In genomic region chr18:74251297-74252031, GRCh38 we compare ENCODE assay signal across 1 cellular context.
TF ChIP-seq lines count a peak whose summit lies in the region.

No MANE protein-coding gene starts in this region.

TF ChIP-seq in HepG2, 621 proteins besides CTCF, POLR2A, EP300 and RAD21 (continued from another document and continues in another):
- no peak for TF ChIP-seq ZSCAN22 (CRISPR knock-in tag; IDR thresholded peaks at IDR 0.05)
- TF ChIP-seq CEBPB (IDR thresholded peaks at IDR 0.05; ENCODE audit: borderline replicate concordance, low read depth, low read length): peak; percentile 54; the same call in 1 of the 2 replicates
- no peak for TF ChIP-seq TFDP2 (CRISPR knock-in tag; IDR thresholded peaks at IDR 0.05)
- TF ChIP-seq ZFP37 (CRISPR knock-in tag; IDR thresholded peaks at IDR 0.05; ENCODE audit: borderline replicate concordance): no peak
- TF ChIP-seq ZBTB37 (CRISPR knock-in tag; IDR thresholded peaks at IDR 0.05): no peak
- TF ChIP-seq SAFB2 (CRISPR knock-in tag; IDR thresholded peaks at IDR 0.05; ENCODE audit: borderline replicate concordance, low read depth): no peak
- peak; percentile 60; the same call in 1 of the 2 replicates for TF ChIP-seq NCOR1 (IDR thresholded peaks at IDR 0.05; ENCODE audit: borderline replicate concordance, low read length)
- no peak for TF ChIP-seq FOXP1 (IDR thresholded peaks at IDR 0.05)
- TF ChIP-seq FOXP1 (CRISPR knock-in tag; IDR thresholded peaks at IDR 0.05): no peak
- TF ChIP-seq RERE (CRISPR knock-in tag; IDR thresholded peaks at IDR 0.05; ENCODE audit: low read depth): no peak
- no peak for TF ChIP-seq ATF1 (CRISPR knock-in tag; IDR thresholded peaks at IDR 0.05)
- TF ChIP-seq GTF3A (CRISPR knock-in tag; conservative IDR thresholded peaks at IDR 0.05): no peak
- TF ChIP-seq HNF1A (IDR thresholded peaks at IDR 0.05; ENCODE audit: low read depth): no peak
- no peak for TF ChIP-seq HNF1A (CRISPR knock-in tag; IDR thresholded peaks at IDR 0.05; ENCODE audit: borderline replicate concordance)
- no peak for TF ChIP-seq KLF6 (CRISPR knock-in tag; IDR thresholded peaks at IDR 0.05)
- no peak for TF ChIP-seq SP1 (IDR thresholded peaks at IDR 0.05)
- TF ChIP-seq SP1 (CRISPR knock-in tag; IDR thresholded peaks at IDR 0.05): no peak
- no peak for TF ChIP-seq ZNF672 (CRISPR knock-in tag; IDR thresholded peaks at IDR 0.05)
- 0 out of 2 replicates have a peak, but pooled peaks have one; percentile 27 for TF ChIP-seq DMAP1 (CRISPR knock-in tag; IDR thresholded peaks at IDR 0.05)
- no peak for TF ChIP-seq TRAFD1 (CRISPR knock-in tag; IDR thresholded peaks at IDR 0.05; ENCODE audit: borderline replicate concordance)
- no peak for TF ChIP-seq ZNF788 (CRISPR knock-in tag; IDR thresholded peaks at IDR 0.05; ENCODE audit: borderline replicate concordance)
- TF ChIP-seq TEAD2 (CRISPR knock-in tag; IDR thresholded peaks at IDR 0.05): no peak
- TF ChIP-seq CEBPG (CRISPR knock-in tag; IDR thresholded peaks at IDR 0.05): peak; percentile 73
- no peak for TF ChIP-seq ZBTB43 (CRISPR knock-in tag; conservative IDR thresholded peaks at IDR 0.05)
- TF ChIP-seq ATAD3A (CRISPR knock-in tag; IDR thresholded peaks at IDR 0.05): no peak
- TF ChIP-seq NFE2L1 (CRISPR knock-in tag; IDR thresholded peaks at IDR 0.05; ENCODE audit: borderline replicate concordance): no peak
- no peak for TF ChIP-seq SNAPC2 (CRISPR knock-in tag; IDR thresholded peaks at IDR 0.05)
- TF ChIP-seq ISL2 (CRISPR knock-in tag; IDR thresholded peaks at IDR 0.05): no peak
- peak; percentile 97 for TF ChIP-seq MAFF (IDR thresholded peaks at IDR 0.05; ENCODE audit: low read depth, low read length)
- TF ChIP-seq RXRB (CRISPR knock-in tag; IDR thresholded peaks at IDR 0.05; ENCODE audit: borderline replicate concordance): no peak
- peak; percentile 99 for TF ChIP-seq NFE2L2 (IDR thresholded peaks at IDR 0.05; ENCODE audit: low read length)
- no peak for TF ChIP-seq E2F2 (CRISPR knock-in tag; IDR thresholded peaks at IDR 0.05; ENCODE audit: borderline replicate concordance)
- peak; percentile 74 for TF ChIP-seq MAFG (CRISPR knock-in tag; IDR thresholded peaks at IDR 0.05)
- no peak for TF ChIP-seq ZNF484 (CRISPR knock-in tag; IDR thresholded peaks at IDR 0.05; ENCODE audit: borderline replicate concordance, low read depth)
- TF ChIP-seq ZNF430 (CRISPR knock-in tag; IDR thresholded peaks at IDR 0.05): no peak
- TF ChIP-seq ZNF567 (CRISPR knock-in tag; IDR thresholded peaks at IDR 0.05; ENCODE audit: borderline replicate concordance): no peak
- peak; percentile 68 for TF ChIP-seq HNF4A (CRISPR knock-in tag; IDR thresholded peaks at IDR 0.05)
- TF ChIP-seq ZNF264 (CRISPR knock-in tag; IDR thresholded peaks at IDR 0.05): no peak
- no peak for TF ChIP-seq ZNF280B (CRISPR knock-in tag; IDR thresholded peaks at IDR 0.05; ENCODE audit: borderline replicate concordance)
- TF ChIP-seq TOE1 (CRISPR knock-in tag; IDR thresholded peaks at IDR 0.05): no peak
- TF ChIP-seq ZNF552 (CRISPR knock-in tag; IDR thresholded peaks at IDR 0.05; ENCODE audit: borderline replicate concordance): no peak
- TF ChIP-seq SRSF9 (IDR thresholded peaks at IDR 0.05; ENCODE audit: borderline replicate concordance, insufficient read depth, low read depth, low read length, poor library complexity, severe bottlenecking): no peak
- no peak for TF ChIP-seq ZNF878 (CRISPR knock-in tag; IDR thresholded peaks at IDR 0.05)
- TF ChIP-seq FOXM1 (CRISPR knock-in tag; IDR thresholded peaks at IDR 0.05): no peak
- TF ChIP-seq SAP130 (CRISPR knock-in tag; IDR thresholded peaks at IDR 0.05; ENCODE audit: low read depth): peak; percentile 51
- TF ChIP-seq ZMYM2 (CRISPR knock-in tag; IDR thresholded peaks at IDR 0.05): no peak
- no peak for TF ChIP-seq ZFP62 (CRISPR knock-in tag; IDR thresholded peaks at IDR 0.05)
- no peak for TF ChIP-seq ARID2 (CRISPR knock-in tag; IDR thresholded peaks at IDR 0.05; ENCODE audit: borderline replicate concordance)
- TF ChIP-seq ONECUT2 (CRISPR knock-in tag; IDR thresholded peaks at IDR 0.05): no peak
- peak; percentile 97 to 99 for TF ChIP-seq MAFK (conservative IDR thresholded peaks at IDR 0.05 in 1 of 2, IDR thresholded peaks at IDR 0.05 in 1 of 2; ENCODE audit: low read length in 2 of 2)
- TF ChIP-seq U2AF2 (IDR thresholded peaks at IDR 0.05; ENCODE audit: low read depth, low read length): no peak
- no peak for TF ChIP-seq NFKB2 (CRISPR knock-in tag; IDR thresholded peaks at IDR 0.05; ENCODE audit: borderline replicate concordance)
- no peak for TF ChIP-seq IKZF1 (IDR thresholded peaks at IDR 0.05)
- peak; percentile 87 for TF ChIP-seq GATAD2A (CRISPR knock-in tag; IDR thresholded peaks at IDR 0.05)
- no peak for TF ChIP-seq RXRA (CRISPR knock-in tag; IDR thresholded peaks at IDR 0.05)
